15 cellular contexts compared by ENCODE assay signal in the genomic region with DNA sequence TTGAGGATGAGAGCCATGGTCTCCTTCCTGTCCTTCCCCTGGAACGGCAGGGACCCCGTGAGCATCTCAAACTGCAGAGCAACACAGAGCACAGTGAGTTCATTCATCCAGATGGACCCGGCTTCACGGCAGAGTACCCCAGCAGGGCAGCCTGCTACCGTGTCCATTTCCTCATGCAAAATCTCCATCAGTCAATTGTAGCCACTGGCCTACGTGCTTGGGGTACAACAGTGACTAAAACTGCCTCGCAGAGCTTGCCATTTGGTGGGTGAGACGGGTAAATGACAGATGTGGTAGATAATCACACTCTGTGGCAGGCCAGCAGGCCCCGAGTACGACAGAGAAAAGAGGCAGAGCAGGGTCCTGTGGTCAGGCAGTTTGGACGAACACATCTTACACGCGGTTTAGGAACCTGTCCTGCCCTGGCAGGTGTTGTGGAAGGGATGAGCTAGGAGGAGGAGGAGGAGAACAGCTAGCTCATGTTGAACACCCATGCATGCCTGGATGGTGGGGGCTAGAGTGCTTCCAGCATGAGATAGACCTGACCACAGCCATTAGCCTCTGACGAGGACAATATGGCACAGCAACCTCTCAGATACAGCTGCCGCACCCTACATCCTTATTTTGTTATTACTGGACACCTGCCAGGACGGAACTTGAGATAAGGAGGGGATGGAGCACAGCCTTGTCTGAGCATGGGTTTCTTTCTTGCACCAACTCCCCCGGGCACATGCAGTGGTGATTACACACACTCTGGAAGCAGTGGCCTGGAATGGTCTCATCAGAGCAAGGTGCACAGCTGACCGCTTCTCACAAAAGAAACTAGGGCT.
DNase-seq lines count a peak whose midpoint lies in the region; ATAC-seq and TF ChIP-seq lines count a peak whose summit lies in the region.
"Had no signal": no experiment of that assay in that cellular context is flagged by ENCODE, and none has a peak within 500 bp of the region (broad histone marks: within the 10 kb centered on the region; RNA-seq: fewer than 3 reads in every experiment).

No MANE protein-coding gene starts in this region.

- no peaks in the 10 kb centered on the region for H3K27me3 ChIP-seq in spleen (replicated peaks in 1 of 7)

- no peaks in the 10 kb centered on the region for H3K9me3 ChIP-seq in spleen

- ATAC-seq in HG02571 (IDR thresholded peaks at IDR 0.05; ENCODE audit: unreplicated experiment) (no peak), HG03159 (IDR thresholded peaks at IDR 0.05; ENCODE audit: unreplicated experiment) (no peak)
- ATAC-seq: activated CD8-positive, alpha-beta T cell treated with anti-CD3 and anti-CD28 coated beads, Interleukin-2, amount 10 ng/mL, durations not matched to agents 7 days and 5 days; Panc1 had no signal

- WGBS in spleen, 5 donors, result 80 to 86% (median 84%) methylated on average over 18 of the region's 18 CpGs

- H3K36me3 ChIP-seq in spleen, result peaks cover 0 to 72% (median 4%) of the 10 kb centered on the region in 6 donors

- DNase-seq in DMS 273 (lab: John Stamatoyannopoulos, UW; ENCODE audit: unreplicated experiment) (peak; percentile 63), DMS 273 treated with DMSO at 0.1 percent for 48 hours (lab: John Stamatoyannopoulos, UW) (no peak), fibroblast of pulmonary artery (ENCODE audit: low read depth) (peak; percentile 90), spleen (peak; percentile 47), MV-4-11 (lab: John Stamatoyannopoulos, UW) (no peak)
- DNase-seq: activated CD8-positive, alpha-beta T cell treated with anti-CD3 and anti-CD28 coated beads, Interleukin-2, amount 10 ng/mL, durations not matched to agents 7 days and 5 days; stimulated activated CD4-positive, alpha-beta T cell treated with anti-CD3 and anti-CD28 coated beads, Interleukin-15, amount 100 ng/mL, for 24 hours; substantia nigra had no signal

- intact Hi-C loops in spleen (cut with DNase I; ENCODE audit: low total_unique reads), result no loop called here

- no peak overlapping the region for H3K27ac ChIP-seq in spleen
- H3K27ac ChIP-seq: 22Rv1, coronary artery, HL-60 had no signal

- TF ChIP-seq CTCF in fibroblast of pulmonary artery (IDR thresholded peaks at IDR 0.05; ENCODE audit: low read length, missing control alignments) (no peak), spleen (IDR thresholded peaks at IDR 0.05 in 8 of 11, conservative IDR thresholded peaks at IDR 0.05 in 3 of 11) (no peak)

- H3K4me3 ChIP-seq in fibroblast of pulmonary artery (replicated peaks; ENCODE audit: low read depth, low read length), result no peak overlapping the region
- no peak overlapping the region for H3K4me3 ChIP-seq in spleen
- H3K4me3 ChIP-seq: coronary artery had no signal

- peaks cover 3 to 29% (median 20%) of the 10 kb centered on the region in 6 donors for H3K4me1 ChIP-seq in spleen

- TF ChIP-seq POLR2A in spleen (IDR thresholded peaks at IDR 0.05), result no peak

TF ChIP-seq in PFSK-1, 5 proteins besides CTCF, POLR2A, EP300 and RAD21:
- TF ChIP-seq POLR2AphosphoS5 (IDR thresholded peaks at IDR 0.05; ENCODE audit: low read depth, low read length), result no peak; the same call in 1 of the 2 replicates
- TF ChIP-seq, protein P1, sequence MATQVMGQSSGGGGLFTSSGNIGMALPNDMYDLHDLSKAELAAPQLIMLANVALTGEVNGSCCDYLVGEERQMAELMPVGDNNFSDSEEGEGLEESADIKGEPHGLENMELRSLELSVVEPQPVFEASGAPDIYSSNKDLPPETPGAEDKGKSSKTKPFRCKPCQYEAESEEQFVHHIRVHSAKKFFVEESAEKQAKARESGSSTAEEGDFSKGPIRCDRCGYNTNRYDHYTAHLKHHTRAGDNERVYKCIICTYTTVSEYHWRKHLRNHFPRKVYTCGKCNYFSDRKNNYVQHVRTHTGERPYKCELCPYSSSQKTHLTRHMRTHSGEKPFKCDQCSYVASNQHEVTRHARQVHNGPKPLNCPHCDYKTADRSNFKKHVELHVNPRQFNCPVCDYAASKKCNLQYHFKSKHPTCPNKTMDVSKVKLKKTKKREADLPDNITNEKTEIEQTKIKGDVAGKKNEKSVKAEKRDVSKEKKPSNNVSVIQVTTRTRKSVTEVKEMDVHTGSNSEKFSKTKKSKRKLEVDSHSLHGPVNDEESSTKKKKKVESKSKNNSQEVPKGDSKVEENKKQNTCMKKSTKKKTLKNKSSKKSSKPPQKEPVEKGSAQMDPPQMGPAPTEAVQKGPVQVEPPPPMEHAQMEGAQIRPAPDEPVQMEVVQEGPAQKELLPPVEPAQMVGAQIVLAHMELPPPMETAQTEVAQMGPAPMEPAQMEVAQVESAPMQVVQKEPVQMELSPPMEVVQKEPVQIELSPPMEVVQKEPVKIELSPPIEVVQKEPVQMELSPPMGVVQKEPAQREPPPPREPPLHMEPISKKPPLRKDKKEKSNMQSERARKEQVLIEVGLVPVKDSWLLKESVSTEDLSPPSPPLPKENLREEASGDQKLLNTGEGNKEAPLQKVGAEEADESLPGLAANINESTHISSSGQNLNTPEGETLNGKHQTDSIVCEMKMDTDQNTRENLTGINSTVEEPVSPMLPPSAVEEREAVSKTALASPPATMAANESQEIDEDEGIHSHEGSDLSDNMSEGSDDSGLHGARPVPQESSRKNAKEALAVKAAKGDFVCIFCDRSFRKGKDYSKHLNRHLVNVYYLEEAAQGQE (IDR thresholded peaks at IDR 0.05; ENCODE audit: insufficient read depth in 1 of 2, low read depth in 2 of 2, low read length in 2 of 2), result 0 out of 4 replicates have a peak, but pooled peaks of 1 of the 2 experiments have one; percentile 39
- peak; percentile 41 for TF ChIP-seq FOXP2 (optimal IDR thresholded peaks at IDR 0.05; ENCODE audit: borderline replicate concordance, extremely low read depth, extremely low read length, insufficient read depth)
- no peak for TF ChIP-seq TAF1 (IDR thresholded peaks at IDR 0.05; ENCODE audit: borderline replicate concordance, insufficient read depth, low read length)
- no peak for TF ChIP-seq SIN3A (IDR thresholded peaks at IDR 0.05; ENCODE audit: borderline replicate concordance, insufficient read depth, low read length)

Comparison
In these comparisons a context has a peak if more than half of its experiments do, and no peak if none do; other contexts are left out.
1. DNase-seq: peak in DMS 273 (single experiment), fibroblast of pulmonary artery (single experiment) and spleen (single experiment); none in DMS 273 treated with DMSO at 0.1 percent for 48 hours (single experiment) and MV-4-11 (single experiment).